In genomic region chr10:76433161-76434005, GRCh38 we compare ENCODE assay signal across 10 cellular contexts.
DNase-seq lines count a peak whose midpoint lies in the region; ATAC-seq and TF ChIP-seq lines count a peak whose summit lies in the region.
"Had no signal": no experiment of that assay in that cellular context is flagged by ENCODE, and none has a peak within 500 bp of the region (broad histone marks: within the 10 kb centered on the region; RNA-seq: fewer than 3 reads in every experiment).

No MANE protein-coding gene starts in this region.

- H3K79me2 ChIP-seq in parathyroid adenoma: no peaks in the 10 kb centered on the region

- no peak for ATAC-seq in GM19324 (IDR thresholded peaks at IDR 0.05; ENCODE audit: low FRiP score, unreplicated experiment)
- ATAC-seq in HG03025 (IDR thresholded peaks at IDR 0.05; ENCODE audit: low FRiP score, unreplicated experiment): no peak
- ATAC-seq: K562 had no signal

- H3K4me1 ChIP-seq in HUES6 (ENCODE audit: control insufficient read depth, insufficient read depth, low read length): peaks cover 47% of the 10 kb centered on the region
- H3K4me1 ChIP-seq in parathyroid adenoma: peaks cover 3% of the 10 kb centered on the region

- H3K27me3 ChIP-seq in HUES6 (ENCODE audit: control insufficient read depth, insufficient read depth, low read length): no peaks in the 10 kb centered on the region
- H3K27me3 ChIP-seq in parathyroid adenoma (ENCODE audit: control insufficient read depth, insufficient read depth, low read length): no peaks in the 10 kb centered on the region

- H3K9ac ChIP-seq in HUES6 (ENCODE audit: low read length): peak overlapping the region; percentile 42
- no peak overlapping the region for H3K9ac ChIP-seq in parathyroid adenoma

- H3K36me3 ChIP-seq in HUES6 (ENCODE audit: control insufficient read depth, insufficient read depth, low read length) (no peaks in the 10 kb centered on the region), parathyroid adenoma (ENCODE audit: control insufficient read depth, insufficient read depth, low read length) (no peaks in the 10 kb centered on the region)

- no peak for TF ChIP-seq CTCF in parathyroid adenoma (IDR thresholded peaks at IDR 0.05)
- no peak for TF ChIP-seq CTCF in chondrocyte (IDR thresholded peaks at IDR 0.05)

- H3K4me3 ChIP-seq in HUES6 (ENCODE audit: low read depth, low read length) (no peak overlapping the region), parathyroid adenoma (ENCODE audit: low read depth, low read length) (no peak overlapping the region)
- H3K4me3 ChIP-seq: K562 had no signal

- H3K9me3 Mint-ChIP-seq in chondrocyte (ENCODE audit: low read depth): no peaks in the 10 kb centered on the region

- peaks cover 55% of the 10 kb centered on the region for H3K4me1 Mint-ChIP-seq in chondrocyte (ENCODE audit: low read depth)

- H3K27ac ChIP-seq in HUES6 (ENCODE audit: low read depth, low read length) (peak overlapping the region; percentile 46; the same call in 1 of the 2 replicates), epithelial cell of prostate (peak overlapping the region; percentile 40), parathyroid adenoma (no peak overlapping the region), substantia nigra (ENCODE audit: low read depth, low read length, poor library complexity, severe bottlenecking) (no peak overlapping the region)

- no peaks in the 10 kb centered on the region for H3K27me3 Mint-ChIP-seq in chondrocyte (ENCODE audit: low read depth)

- H3K27ac Mint-ChIP-seq in chondrocyte (ENCODE audit: unreplicated experiment): no peak overlapping the region

- no peak overlapping the region for H3K4me3 Mint-ChIP-seq in chondrocyte (ENCODE audit: unreplicated experiment)

- no peak overlapping the region for H2AFZ ChIP-seq in parathyroid adenoma

- peak; percentile 43 for DNase-seq in NCI-H226
- DNase-seq in epithelial cell of prostate (ENCODE audit: low read depth, low spot score): peak; percentile 10
- DNase-seq in chondrocyte (ENCODE audit: low spot score): no peak
- DNase-seq in substantia nigra (lab: John Stamatoyannopoulos, UW): no peak
- DNase-seq: activated T-cell treated with anti-CD3 and anti-CD28 coated beads for 4 hours had no signal

- no peaks in the 10 kb centered on the region for H3K36me3 Mint-ChIP-seq in chondrocyte (ENCODE audit: low read depth)

- H3K9me3 ChIP-seq in HUES6 (ENCODE audit: control insufficient read depth, insufficient read depth, low read depth, low read length) (no peaks in the 10 kb centered on the region), parathyroid adenoma (ENCODE audit: control insufficient read depth, low read length) (no peaks in the 10 kb centered on the region)

- H3K4me2 ChIP-seq in parathyroid adenoma (ENCODE audit: low read length): peak overlapping the region; percentile 48

Comparison
In these comparisons a context has a peak if more than half of its experiments do, and no peak if none do; other contexts are left out.
1. H3K27ac ChIP-seq: peak in HUES6 (single experiment) and epithelial cell of prostate (single experiment); none in parathyroid adenoma (single experiment) and substantia nigra (single experiment).
2. DNase-seq: peak in NCI-H226 (single experiment) and epithelial cell of prostate (single experiment); none in chondrocyte (single experiment) and substantia nigra (0 of 49).